In the genomic region with DNA sequence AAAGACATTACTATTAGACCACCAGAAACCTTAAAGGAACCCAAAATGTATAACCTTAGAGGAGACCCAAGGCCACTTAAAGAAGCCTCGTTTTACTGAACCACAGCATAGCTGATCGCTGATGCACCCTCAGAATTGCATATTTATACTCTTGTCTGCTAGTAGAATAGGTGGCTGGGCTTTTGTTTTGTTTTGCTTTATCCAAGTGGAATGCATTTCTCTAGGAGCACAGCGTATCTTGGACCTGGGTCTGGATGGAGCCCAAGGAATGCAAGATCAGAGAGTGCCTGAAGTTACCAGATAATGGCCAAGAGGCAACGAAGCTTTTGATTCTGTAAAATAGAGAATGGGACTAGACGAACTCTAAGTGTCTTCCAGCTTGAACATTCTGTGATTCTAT, we compare ENCODE assay signal across 20 cellular contexts.
DNase-seq lines count a peak whose midpoint lies in the region; ATAC-seq and TF ChIP-seq lines count a peak whose summit lies in the region.
"Had no signal": no experiment of that assay in that cellular context is flagged by ENCODE, and none has a peak within 500 bp of the region (broad histone marks: within the 10 kb centered on the region; RNA-seq: fewer than 3 reads in every experiment).

No MANE protein-coding gene starts in this region.

- no peak overlapping the region for H3K9ac ChIP-seq in adipocyte (ENCODE audit: low read length)

- H3K4me3 ChIP-seq in AG04450 (ENCODE audit: low read depth, low read length) (no peak overlapping the region), adipocyte (ENCODE audit: low read length) (no peak overlapping the region), SJCRH30 (no peak overlapping the region)
- H3K4me3 ChIP-seq: hepatocyte, pancreas, smooth muscle cell had no signal

- DNase-seq in AG04450 (ENCODE audit: low read depth, low spot score) (peak; percentile 82), H4 (ENCODE audit: low spot score) (peak; percentile 38), adipocyte (ENCODE audit: low read depth) (peak; percentile 75), kidney tubule cell (ENCODE audit: low spot score) (peak; percentile 15), SJCRH30 (no peak)
- DNase-seq: activated CD4-positive, alpha-beta T cell treated with anti-CD3 and anti-CD28 coated beads, Interleukin-2, amount 50 U/mL, for 48 hours; activated T-cell treated with anti-CD3 and anti-CD28 coated beads, Interleukin-2, amount 50 U/mL, for 48 hours; amygdala; dermis blood vessel endothelial cell; Karpas-422; NCI-H1436 treated with DMSO at 0.1 percent for 48 hours; NCI-H446 treated with DMSO at 0.1 percent for 48 hours; pancreas; SIG-M5 had no signal

- POLR2A ChIA-PET in AG04450 (lab: Yijun Ruan, JAX) = interaction anchor here (0.6 kb wide), 1 partner anchor 309 kb away, joined by 3 read pairs; no protein-coding TSS in a partner anchor

- no peak for TF ChIP-seq CTCF in AG04450 (IDR thresholded peaks at IDR 0.05; ENCODE audit: low read depth, low read length)

- H3K9me3 ChIP-seq in AG04450 (ENCODE audit: control insufficient read depth, insufficient read depth, low read length) = no peaks in the 10 kb centered on the region
- H3K9me3 ChIP-seq in adipocyte (ENCODE audit: control insufficient read depth, low read length) = no peaks in the 10 kb centered on the region
- no peaks in the 10 kb centered on the region for H3K9me3 ChIP-seq in SJCRH30 (replicated peaks)
- H3K9me3 ChIP-seq: pancreas had no signal

- H3K27ac ChIP-seq in AG04450 (ENCODE audit: low read depth, low read length) (no peak overlapping the region), SJCRH30 (no peak overlapping the region)
- H3K27ac ChIP-seq: hepatocyte, pancreas had no signal

- CTCF ChIA-PET in AG04450 (lab: Charles Lee) = interaction anchor here (2.8 kb wide), 1 partner anchor 10 kb away, joined by 6 read pairs; no protein-coding TSS in a partner anchor

- H3K4me1 ChIP-seq in adipocyte (ENCODE audit: control insufficient read depth, insufficient read depth, low read length) (peaks cover 40% of the 10 kb centered on the region), SJCRH30 (peaks cover under 1% of the 10 kb centered on the region; the same call in 1 of the 2 replicates)
- H3K4me1 ChIP-seq: pancreas had no signal

- H3K36me3 ChIP-seq in adipocyte (ENCODE audit: control insufficient read depth, insufficient read depth, low read length, severe bottlenecking) = no peaks in the 10 kb centered on the region
- no peaks in the 10 kb centered on the region for H3K36me3 ChIP-seq in SJCRH30
- H3K36me3 ChIP-seq: pancreas had no signal

- no peaks in the 10 kb centered on the region for H3K27me3 ChIP-seq in AG04450 (ENCODE audit: control insufficient read depth, insufficient read depth, low read length)
- no peaks in the 10 kb centered on the region for H3K27me3 ChIP-seq in adipocyte (replicated peaks; ENCODE audit: control insufficient read depth, insufficient read depth, low read length)
- H3K27me3 ChIP-seq in SJCRH30 = no peaks in the 10 kb centered on the region
- H3K27me3 ChIP-seq: hepatocyte, pancreas had no signal

- ATAC-seq in GM19351 (IDR thresholded peaks at IDR 0.05; ENCODE audit: unreplicated experiment) (no peak), GM18517 (IDR thresholded peaks at IDR 0.05; ENCODE audit: unreplicated experiment) (no peak), GM21390 (IDR thresholded peaks at IDR 0.05; ENCODE audit: unreplicated experiment) (no peak)
- ATAC-seq: pancreas; stimulated activated effector memory CD8-positive, alpha-beta T cell treated with anti-CD3 and anti-CD28 coated beads, Interleukin-12 subunit alpha, Interleukin-12 subunit beta, amount 100 ng/mL, for 72 hours had no signal

Comparison
In these comparisons a context has a peak if more than half of its experiments do, and no peak if none do; other contexts are left out.
1. DNase-seq: peak in AG04450 (single experiment), H4 (single experiment), adipocyte (single experiment) and kidney tubule cell (single experiment); none in SJCRH30 (0 of 2).